18 cellular contexts compared by ENCODE assay signal in the genomic region with DNA sequence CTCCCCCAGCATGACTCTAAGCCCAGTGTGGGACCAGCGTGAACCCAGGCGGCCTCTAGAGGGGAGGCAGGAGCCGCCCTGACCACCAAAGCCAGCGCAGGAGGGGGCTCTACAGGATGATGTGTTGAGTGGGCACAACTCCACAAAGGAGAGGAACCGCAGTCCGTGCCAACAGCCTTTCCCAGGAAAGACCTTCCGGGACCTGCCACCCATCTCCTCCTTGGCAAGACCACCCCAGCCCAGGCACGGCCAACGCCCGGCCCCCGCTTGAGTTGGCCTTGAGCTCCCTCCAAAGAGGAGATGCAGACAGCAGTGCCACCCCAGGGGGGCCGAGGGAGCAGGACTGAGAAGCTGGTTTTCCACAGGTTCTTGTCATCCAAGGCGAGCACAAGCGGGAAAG.
"Had no signal": no experiment of that assay in that cellular context is flagged by ENCODE, and none has a peak within 500 bp of the region (broad histone marks: within the 10 kb centered on the region; RNA-seq: fewer than 3 reads in every experiment).

No MANE protein-coding gene starts in this region.

- H3K4me1 ChIP-seq: parathyroid adenoma, right lobe of liver, thyroid gland had no signal

- H3K9me3 ChIP-seq: right lobe of liver, thyroid gland had no signal

- DNase-seq: activated B cell treated with CpG ODN at 0.5 μM for 24 hours; activated CD4-positive, alpha-beta memory T cell treated with anti-CD3 and anti-CD28 coated beads for 36 hours; activated CD4-positive, alpha-beta T cell treated with anti-CD3 and anti-CD28 coated beads for 36 hours; activated naive CD4-positive, alpha-beta T cell treated with Interleukin-2 at 50 U/mL for 16 hours; activated naive CD8-positive, alpha-beta T cell treated with anti-CD3 and anti-CD28 coated beads for 36 hours; activated T-cell treated with anti-CD3 and anti-CD28 coated beads, Interleukin-2, amount 50 U/mL, for 48 hours; central memory CD4-positive, alpha-beta T cell; effector memory CD8-positive, alpha-beta T cell; mesenchymal stem cell; stimulated activated CD4-positive, alpha-beta T cell treated with anti-CD3 and anti-CD28 coated beads, Interleukin-2, amount 100 ng/mL, for 24 hours; T1000 had no signal

- H3K4me3 ChIP-seq: right lobe of liver, thyroid gland had no signal

- H3K36me3 ChIP-seq: right lobe of liver, thyroid gland had no signal

- H3K27me3 ChIP-seq: right lobe of liver, thyroid gland had no signal

- H3K4me3 Mint-ChIP-seq: activated B cell treated with CpG ODN at 0.5 μM for 24 hours; activated CD4-positive, alpha-beta memory T cell treated with anti-CD3 and anti-CD28 coated beads for 36 hours; activated CD4-positive, alpha-beta T cell treated with anti-CD3 and anti-CD28 coated beads for 36 hours; activated naive CD8-positive, alpha-beta T cell treated with anti-CD3 and anti-CD28 coated beads for 36 hours; effector memory CD8-positive, alpha-beta T cell; nephron progenitor cell; stimulated activated memory B cell treated with anti-CD40 and anti-IgM and Interleukin-4, amounts not matched to agents 10 μg/mL and 1 μg/mL and 100 μg/mL, for 72 hours; T-helper 1 cell treated with Interleukin-12 subunit alpha and Interleukin-12 subunit beta and Interleukin-4 antibody, amounts not matched to agents 30 μg/mL and 1 μg/mL, for 36 hours had no signal

- H3K27ac ChIP-seq: parathyroid adenoma, right lobe of liver, thyroid gland had no signal

- H3K4me1 Mint-ChIP-seq: activated B cell treated with CpG ODN at 0.5 μM for 24 hours; activated CD4-positive, alpha-beta T cell treated with anti-CD3 and anti-CD28 coated beads for 36 hours; activated naive CD8-positive, alpha-beta T cell treated with anti-CD3 and anti-CD28 coated beads for 36 hours; stimulated activated memory B cell treated with anti-CD40 and anti-IgM and Interleukin-4, amounts not matched to agents 10 μg/mL and 1 μg/mL and 100 μg/mL, for 72 hours had no signal

- ATAC-seq: activated CD4-positive, alpha-beta T cell treated with anti-CD3 and anti-CD28 coated beads for 36 hours; effector memory CD8-positive, alpha-beta T cell; esophagus mucosa; stimulated activated memory B cell treated with anti-CD40 and anti-IgM and Interleukin-4, amounts not matched to agents 10 μg/mL and 1 μg/mL and 100 μg/mL, for 72 hours had no signal

- H3K36me3 Mint-ChIP-seq: activated CD4-positive, alpha-beta memory T cell treated with anti-CD3 and anti-CD28 coated beads for 36 hours; activated naive CD8-positive, alpha-beta T cell treated with anti-CD3 and anti-CD28 coated beads for 36 hours; stimulated activated memory B cell treated with anti-CD40 and anti-IgM and Interleukin-4, amounts not matched to agents 10 μg/mL and 1 μg/mL and 100 μg/mL, for 72 hours had no signal

- H3K27ac Mint-ChIP-seq: activated B cell treated with CpG ODN at 0.5 μM for 24 hours; activated CD4-positive, alpha-beta memory T cell treated with anti-CD3 and anti-CD28 coated beads for 36 hours; activated CD4-positive, alpha-beta T cell treated with anti-CD3 and anti-CD28 coated beads for 36 hours; activated naive CD8-positive, alpha-beta T cell treated with anti-CD3 and anti-CD28 coated beads for 36 hours; effector memory CD8-positive, alpha-beta T cell; nephron progenitor cell; stimulated activated memory B cell treated with anti-CD40 and anti-IgM and Interleukin-4, amounts not matched to agents 10 μg/mL and 1 μg/mL and 100 μg/mL, for 72 hours; T-helper 1 cell treated with Interleukin-12 subunit alpha and Interleukin-12 subunit beta and Interleukin-4 antibody, amounts not matched to agents 30 μg/mL and 1 μg/mL, for 36 hours had no signal

- H3K27me3 Mint-ChIP-seq: activated CD4-positive, alpha-beta memory T cell treated with anti-CD3 and anti-CD28 coated beads for 36 hours; activated CD4-positive, alpha-beta T cell treated with anti-CD3 and anti-CD28 coated beads for 36 hours; activated naive CD8-positive, alpha-beta T cell treated with anti-CD3 and anti-CD28 coated beads for 36 hours had no signal

- H3K9me3 Mint-ChIP-seq: activated B cell treated with CpG ODN at 0.5 μM for 24 hours; activated CD4-positive, alpha-beta memory T cell treated with anti-CD3 and anti-CD28 coated beads for 36 hours; activated naive CD8-positive, alpha-beta T cell treated with anti-CD3 and anti-CD28 coated beads for 36 hours; effector memory CD8-positive, alpha-beta T cell; nephron progenitor cell; stimulated activated memory B cell treated with anti-CD40 and anti-IgM and Interleukin-4, amounts not matched to agents 10 μg/mL and 1 μg/mL and 100 μg/mL, for 72 hours; T-helper 1 cell treated with Interleukin-12 subunit alpha and Interleukin-12 subunit beta and Interleukin-4 antibody, amounts not matched to agents 30 μg/mL and 1 μg/mL, for 36 hours had no signal
